Comparison of ENCODE assay signal across 21 cellular contexts in genomic region chr11:59157433-59157832, GRCh38. TPM values are rescaled to one million over a fixed set of nuclear protein-coding genes. Genes with fewer than 3 reads are reported as not detected.
DNase-seq lines count a peak whose midpoint lies in the region; ATAC-seq, FAIRE-seq and TF ChIP-seq lines count a peak whose summit lies in the region.
"Had no signal": no experiment of that assay in that cellular context is flagged by ENCODE, and none has a peak within 500 bp of the region (broad histone marks: within the 10 kb centered on the region; RNA-seq: fewer than 3 reads in every experiment).

No MANE protein-coding gene starts in this region.

- TF ChIP-seq CTCF in A549 (IDR thresholded peaks at IDR 0.05), result no peak
- no peak for TF ChIP-seq CTCF in CD14-positive monocyte (IDR thresholded peaks at IDR 0.05)
- TF ChIP-seq CTCF in SU-DHL-6 (IDR thresholded peaks at IDR 0.05; ENCODE audit: insufficient read depth, low read length, poor library complexity, severe bottlenecking), result no peak
- TF ChIP-seq CTCF in OCI-LY7 (conservative IDR thresholded peaks at IDR 0.05; ENCODE audit: low read length), result no peak

- peaks cover 49% of the 10 kb centered on the region for H3F3A ChIP-seq in SU-DHL-6 (ENCODE audit: insufficient read depth)

- H3K9me3 Mint-ChIP-seq in CD14-positive monocyte, result peaks cover 0 to 2% (median 0%) of the 10 kb centered on the region in 7 donors
- H3K9me3 Mint-ChIP-seq: CD4-positive, alpha-beta T cell had no signal

- no peak for TF ChIP-seq POLR2A in A549 (IDR thresholded peaks at IDR 0.05; ENCODE audit: low read length)

- WGBS in A549 (ENCODE audit: missing lambda C conversion rate), result 62% methylated on average over 3 of the region's 3 CpGs

- peak overlapping the region in 4 of 7 donors; percentile 35 to 71 (median 47) for H3K27ac Mint-ChIP-seq in CD14-positive monocyte
- H3K27ac Mint-ChIP-seq: CD4-positive, alpha-beta T cell; GM23338 had no signal

- no peaks in the 10 kb centered on the region for H4K20me1 ChIP-seq in SU-DHL-6 (ENCODE audit: low read depth, low read length)
- H4K20me1 ChIP-seq in OCI-LY7 (ENCODE audit: insufficient read depth, low read length), result no peaks in the 10 kb centered on the region

- H3K27ac ChIP-seq in A549 (no peak overlapping the region), SU-DHL-6 (ENCODE audit: low read depth, low read length) (peak overlapping the region; percentile 19; the same call in 1 of the 2 replicates), OCI-LY7 (ENCODE audit: low read depth, low read length, poor library complexity, severe bottlenecking) (no peak overlapping the region)

- peaks cover 3 to 15% of the 10 kb centered on the region in 2 donors for H3K36me3 Mint-ChIP-seq in CD14-positive monocyte

- BruUV-seq in OCI-LY7 (replicated peaks; lab: Mats Ljungman, UMichigan), result no TSS peak

- H3K27me3 ChIP-seq in SU-DHL-6 (ENCODE audit: low read length), result no peaks in the 10 kb centered on the region

- TF ChIP-seq EP300 in A549 (IDR thresholded peaks at IDR 0.05), result no peak

- no peaks in the 10 kb centered on the region for H3K9me2 ChIP-seq in SU-DHL-6 (replicated peaks; ENCODE audit: insufficient read depth, low read length)
- no peaks in the 10 kb centered on the region for H3K9me2 ChIP-seq in OCI-LY7 (ENCODE audit: insufficient read depth, low read length)

- no peak overlapping the region for H3K4me2 ChIP-seq in A549
- no peak overlapping the region for H3K4me2 ChIP-seq in SU-DHL-6 (ENCODE audit: low read depth, low read length, poor library complexity, severe bottlenecking)
- no peak overlapping the region for H3K4me2 ChIP-seq in OCI-LY7 (ENCODE audit: low read length)
- H3K4me2 ChIP-seq: GM23338 had no signal

- 0 out of 2 replicates have a peak, but pooled peaks cover 4% of the 10 kb centered on the region for H3K79me2 ChIP-seq in SU-DHL-6 (ENCODE audit: insufficient read depth, low read length)
- H3K79me2 ChIP-seq in OCI-LY7 (ENCODE audit: insufficient read depth, low read depth, low read length), result no peaks in the 10 kb centered on the region

- CTCF ChIA-PET in A549 (lab: Yijun Ruan, JAX) (interaction anchor here (0.9 to 5.9 kb wide), 26 partner anchors 8 to 507 kb away, joined by 3 to 56 read pairs (median 6); partner anchors contain the start of genes DTX4, FAM111A and FAM111B), OCI-LY7 (lab: Charles Lee; ENCODE audit: unreplicated experiment) (interaction anchor here (0.8 to 1.7 kb wide), 5 partner anchors 13 to 99 kb away, joined by 3 to 7 read pairs (median 5); partner anchors contain the start of genes DTX4 and FAM111A)

- no peak for TF ChIP-seq RAD21 in A549 (conservative IDR thresholded peaks at IDR 0.05 in 1 of 2, IDR thresholded peaks at IDR 0.05 in 1 of 2)

- intact Hi-C loops in CD14-positive monocyte (cut with micrococcal nuclease), result loop anchor here (5.0 to 10.0 kb wide), 2 partner anchors 60 to 203 kb away; no protein-coding TSS in a partner anchor
- intact Hi-C loops in OCI-LY7 (cut with micrococcal nuclease; ENCODE audit: unreplicated experiment), result loop anchor here (5.0 kb wide), 2 partner anchors 100 to 480 kb away; no protein-coding TSS in a partner anchor

- no peak for DNase-seq in A549 (ENCODE audit: low read depth in 1 of 2, low spot score in 1 of 2)
- DNase-seq in CD14-positive monocyte (ENCODE audit: low spot score), result no peak
- peak; percentile 4 for DNase-seq in kidney tubule cell (ENCODE audit: low spot score)
- DNase-seq in NCI-H2081 treated with DMSO at 0.1 percent for 48 hours (lab: John Stamatoyannopoulos, UW), result no peak
- no peak for DNase-seq in EL
- no peak for DNase-seq in OCI-LY7 (ENCODE audit: low spot score)
- DNase-seq: Calu3; CD4-positive, alpha-beta T cell; DMS 273 treated with DMSO at 0.1 percent for 48 hours; DMS79; GF-D8; H7; Karpas-422 had no signal

- H3K36me3 ChIP-seq in SU-DHL-6 (ENCODE audit: low read length), result peaks cover 13% of the 10 kb centered on the region
- H3K36me3 ChIP-seq in OCI-LY7 (ENCODE audit: insufficient read depth, low read length), result peaks cover 17% of the 10 kb centered on the region

- H3K9ac ChIP-seq in SU-DHL-6 (ENCODE audit: low read length), result no peak overlapping the region

- POLR2A ChIA-PET in A549 (lab: Yijun Ruan, JAX) (no interaction called here), OCI-LY7 (lab: Charles Lee) (interaction anchor here (0.6 to 2.9 kb wide), 5 partner anchors 12 to 38 kb away, joined by 3 to 14 read pairs (median 4); partner anchors contain the start of genes DTX4 and FAM111A)

- ATAC-seq in A549 (no peak), GM18517 (IDR thresholded peaks at IDR 0.05; ENCODE audit: unreplicated experiment) (no peak)

- H3K9me3 ChIP-seq in A549 (no peaks in the 10 kb centered on the region), SU-DHL-6 (ENCODE audit: insufficient read depth, low read length) (no peaks in the 10 kb centered on the region), OCI-LY7 (ENCODE audit: low read length) (no peaks in the 10 kb centered on the region)

- no peak overlapping the region for H3K4me3 Mint-ChIP-seq in CD14-positive monocyte
- H3K4me3 Mint-ChIP-seq: CD4-positive, alpha-beta T cell; GM23338 had no signal

- H3K4me1 ChIP-seq in A549 (no peaks in the 10 kb centered on the region), OCI-LY7 (ENCODE audit: insufficient read depth, low read length, poor library complexity, severe bottlenecking) (no peaks in the 10 kb centered on the region)

- H3K4me1 Mint-ChIP-seq in CD14-positive monocyte, result peaks cover 23% of the 10 kb centered on the region

- H3K4me3 ChIP-seq in A549 (no peak overlapping the region), SU-DHL-6 (ENCODE audit: insufficient read depth, low read length, poor library complexity, severe bottlenecking) (no peak overlapping the region), OCI-LY7 (ENCODE audit: low read depth, low read length, poor library complexity, severe bottlenecking) (no peak overlapping the region)
- H3K4me3 ChIP-seq: GM23338 had no signal

- no peak for FAIRE-seq in A549 (lab: Jason Lieb, UNC)
- FAIRE-seq: A204.1, GM18507 had no signal

- H2AFZ ChIP-seq in SU-DHL-6 (ENCODE audit: low read depth, low read length, severe bottlenecking) (no peak overlapping the region), OCI-LY7 (ENCODE audit: low read length) (no peak overlapping the region)

- no peaks in the 10 kb centered on the region for H3K27me3 Mint-ChIP-seq in CD14-positive monocyte (ENCODE audit: low read depth in 3 of 3)

TF ChIP-seq in A549, 52 proteins besides CTCF, POLR2A, EP300 and RAD21:
- TF ChIP-seq BCL3 (IDR thresholded peaks at IDR 0.05) (no peak), MAFK (IDR thresholded peaks at IDR 0.05; ENCODE audit: partially characterized antibody) (peak; percentile 38)

RNA-seq across cellular contexts. Expression of gene DTX4, which starts 14.5 kb away (rescaled TPM):
- polyA plus RNA-seq in A549 (2011; rRNA removed), result 0.97 and 2.2 TPM in 2 replicates
- 1.1 and 1.9 TPM in 2 replicates for polyA plus RNA-seq in A549 (2012; cell fraction: cytosol; rRNA removed)
- 2.3 and 3.0 TPM in 2 replicates for polyA plus RNA-seq in A549 (2012; cell fraction: nucleus; rRNA removed)
- 3.0 to 3.3 TPM (median 3.1 TPM) in 3 replicates for polyA plus RNA-seq in A549 (2017; fragmentation: RNase III; extraction: RNeasy Plus Mini Kit Qiagen cat#74134 plus additional on column Dnase treatment)
- polyA minus RNA-seq in A549 (2011; rRNA and poly(A)+ RNA removed), result 4.6 and 5.8 TPM in 2 replicates
- 1 to 10 TPM; 1.1 to 1.9 TPM for polyA plus RNA-seq in CD14-positive monocyte
- total RNA-seq in OCI-LY7 (2014; rRNA removed; shearing (Covaris generic)), result 0.70 and 1.4 TPM in 2 replicates
- total RNA-seq in OCI-LY7 (2022), result 9.4 and 9.9 TPM in 2 replicates

RNA-seq across cellular contexts. Expression of gene FAM111A, which starts 14.8 kb away (rescaled TPM):
- 21.8 TPM in 2 replicates for polyA plus RNA-seq in A549 (2011; rRNA removed)
- 3.6 and 3.8 TPM in 2 replicates for polyA plus RNA-seq in A549 (2012; cell fraction: cytosol; rRNA removed)
- polyA plus RNA-seq in A549 (2012; cell fraction: nucleus; rRNA removed), result 4.8 and 9.6 TPM in 2 replicates
- polyA plus RNA-seq in A549 (2017; fragmentation: RNase III; extraction: RNeasy Plus Mini Kit Qiagen cat#74134 plus additional on column Dnase treatment), result 13.4 to 14.2 TPM (median 14.0 TPM) in 3 replicates
- polyA minus RNA-seq in A549 (2011; rRNA and poly(A)+ RNA removed), result 8.9 and 10.5 TPM in 2 replicates
- polyA plus RNA-seq in CD14-positive monocyte, result 10 to 100 TPM; 34.6 to 55.7 TPM
- total RNA-seq in OCI-LY7 (2014; rRNA removed; shearing (Covaris generic)), result 80.8 and 83.9 TPM in 2 replicates
- 93.7 and 99.8 TPM in 2 replicates for total RNA-seq in OCI-LY7 (2022)

RNA-seq across cellular contexts. Expression of gene FAM111B, which starts 50.4 kb away (rescaled TPM):
- polyA plus RNA-seq in A549 (2011; rRNA removed), result 6.0 and 6.9 TPM in 2 replicates
- 1.8 and 2.3 TPM in 2 replicates for polyA plus RNA-seq in A549 (2012; cell fraction: cytosol; rRNA removed)
- 1.1 and 1.4 TPM in 2 replicates for polyA plus RNA-seq in A549 (2012; cell fraction: nucleus; rRNA removed)
- 11.0 to 12.6 TPM (median 11.6 TPM) in 3 replicates for polyA plus RNA-seq in A549 (2017; fragmentation: RNase III; extraction: RNeasy Plus Mini Kit Qiagen cat#74134 plus additional on column Dnase treatment)
- polyA minus RNA-seq in A549 (2011; rRNA and poly(A)+ RNA removed), result 2.6 and 3.9 TPM in 2 replicates
- under 1 TPM in 1 of 2 donors, not detected in 1; 0.09 TPM for polyA plus RNA-seq in CD14-positive monocyte
- 30.3 and 37.6 TPM in 2 replicates for total RNA-seq in OCI-LY7 (2014; rRNA removed; shearing (Covaris generic))
- total RNA-seq in OCI-LY7 (2022), result 38.1 and 39.8 TPM in 2 replicates

RNA-seq across cellular contexts. Expression of gene MPEG1, which starts 55.3 kb away (rescaled TPM):
- polyA plus RNA-seq in A549 (2011; rRNA removed) (not detected in 2 replicates), A549 (2017; fragmentation: RNase III; extraction: RNeasy Plus Mini Kit Qiagen cat#74134 plus additional on column Dnase treatment) (not detected in 3 replicates), CD14-positive monocyte (100 to 1,000 TPM; 691 to 971 TPM)
- polyA plus RNA-seq in A549 (2012; cell fraction: cytosol; rRNA removed), result not detected in 2 replicates
- not detected in 2 replicates for polyA plus RNA-seq in A549 (2012; cell fraction: nucleus; rRNA removed)
- polyA minus RNA-seq in A549 (2011; rRNA and poly(A)+ RNA removed), result not detected in 2 replicates
- 0.06 TPM in 1 of 2 replicates, not detected in the other for total RNA-seq in OCI-LY7 (2014; rRNA removed; shearing (Covaris generic))
- total RNA-seq in OCI-LY7 (2022), result 12.4 and 13.5 TPM in 2 replicates
- total RNA-seq: Calu3, GM23338, H7, HT1080 had no signal
- polyA plus RNA-seq: AG04450, BJ, GM23338 had no signal
